Comparison of ENCODE assay signal across 12 cellular contexts in the genomic region with DNA sequence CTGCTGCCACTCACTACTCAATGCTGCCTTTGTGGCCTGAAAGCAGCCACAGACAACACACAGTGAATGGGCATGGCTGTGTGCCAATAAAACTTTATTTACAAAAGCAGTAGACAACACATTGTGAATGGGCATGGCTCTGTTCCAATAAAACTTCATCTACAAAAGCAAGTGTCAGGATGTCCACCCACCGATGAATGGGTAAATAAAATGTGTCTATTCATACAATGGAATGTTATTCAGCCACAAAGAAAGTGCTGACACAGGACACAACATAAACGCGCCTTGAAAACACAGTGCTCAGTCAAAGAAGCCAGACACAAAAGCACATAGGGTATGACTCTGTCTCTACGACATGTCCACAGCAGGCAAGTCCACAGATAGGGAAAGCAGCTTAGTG. TPM values are rescaled to one million over a fixed set of nuclear protein-coding genes. Genes with fewer than 3 reads are reported as not detected.
DNase-seq lines count a peak whose midpoint lies in the region; ATAC-seq and TF ChIP-seq lines count a peak whose summit lies in the region.
"Had no signal": no experiment of that assay in that cellular context is flagged by ENCODE, and none has a peak within 500 bp of the region (broad histone marks: within the 10 kb centered on the region; RNA-seq: fewer than 3 reads in every experiment).

No MANE protein-coding gene starts in this region.

- CTCF ChIA-PET in Calu3 (lab: Charles Lee), result no interaction called here

- H3K9me3 Mint-ChIP-seq in Calu3 (ENCODE audit: low read depth, unreplicated experiment), result no peaks in the 10 kb centered on the region

- peak overlapping the region; percentile 76 for H3K27ac ChIP-seq in RWPE2 (ENCODE audit: poor library complexity, severe bottlenecking)
- H3K27ac ChIP-seq in foreskin keratinocyte, result peak overlapping the region; percentile 87
- H3K27ac ChIP-seq: adrenal gland, HL-60, thoracic aorta had no signal

- ATAC-seq in RWPE2 (ENCODE audit: low read depth) (peak; percentile 75), foreskin keratinocyte (peak; percentile 76)

- H3K4me1 ChIP-seq in RWPE2 (ENCODE audit: insufficient read depth, poor library complexity, severe bottlenecking) (peaks cover 21% of the 10 kb centered on the region), foreskin keratinocyte (peaks cover 13% of the 10 kb centered on the region)
- H3K4me1 ChIP-seq: adrenal gland had no signal

- TF ChIP-seq CTCF in RWPE2 (IDR thresholded peaks at IDR 0.05; ENCODE audit: poor library complexity, severe bottlenecking) (no peak), foreskin keratinocyte (conservative IDR thresholded peaks at IDR 0.05) (no peak), Calu3 (IDR thresholded peaks at IDR 0.05; ENCODE audit: unreplicated experiment) (no peak)

- H3K36me3 Mint-ChIP-seq in Calu3 (ENCODE audit: insufficient read depth, unreplicated experiment), result peaks cover 4% of the 10 kb centered on the region

- H3K27me3 Mint-ChIP-seq in Calu3 (ENCODE audit: unreplicated experiment), result no peaks in the 10 kb centered on the region

- H3K4me1 Mint-ChIP-seq in Calu3 (ENCODE audit: low read depth, unreplicated experiment), result no peaks in the 10 kb centered on the region

- H3K36me3 ChIP-seq in RWPE2 (ENCODE audit: low read depth), result no peaks in the 10 kb centered on the region
- H3K36me3 ChIP-seq: thoracic aorta had no signal

- no TSS peak for BruUV-seq in Calu3 (replicated peaks; lab: Mats Ljungman, UMichigan)

- no peaks in the 10 kb centered on the region for H3K9me3 ChIP-seq in RWPE2 (ENCODE audit: severe bottlenecking)
- H3K9me3 ChIP-seq: adrenal gland, thoracic aorta had no signal

- intact Hi-C loops in Calu3 (cut with micrococcal nuclease; ENCODE audit: unreplicated experiment), result no loop called here

- H3K27ac Mint-ChIP-seq in Calu3 (ENCODE audit: unreplicated experiment), result no peak overlapping the region

- no peak overlapping the region for H3K4me3 ChIP-seq in RWPE2 (ENCODE audit: severe bottlenecking)
- H3K4me3 ChIP-seq: adrenal gland, thoracic aorta had no signal

- no peak overlapping the region for H3K4me3 Mint-ChIP-seq in Calu3 (ENCODE audit: low read depth, unreplicated experiment)

- DNase-seq in A172 (ENCODE audit: low spot score) (peak; percentile 27), NCI-H1105 (lab: John Stamatoyannopoulos, UW) (peak; percentile 16), RWPE2 (ENCODE audit: low spot score) (no peak), foreskin keratinocyte (peak; percentile 91 to 94), NCI-H1694 (lab: John Stamatoyannopoulos, UW) (no peak), Calu3 (no peak), RPMI8226 (no peak), CD1c-positive myeloid dendritic cell (ENCODE audit: extremely low spot score) (no peak)
- DNase-seq: adrenal gland had no signal

- H3K27me3 ChIP-seq in RWPE2 (ENCODE audit: insufficient read depth, poor library complexity, severe bottlenecking), result no peaks in the 10 kb centered on the region
- H3K27me3 ChIP-seq in foreskin keratinocyte, result no peaks in the 10 kb centered on the region
- H3K27me3 ChIP-seq: adrenal gland had no signal

RNA-seq across cellular contexts. Expression of gene ZSCAN5A, which starts 20.1 kb away (rescaled TPM):
- 4.2 and 6.6 TPM in 2 replicates for total RNA-seq in A172 (2014; rRNA removed; shearing (Covaris generic))
- total RNA-seq in foreskin keratinocyte, result 5.7 and 6.7 TPM in 2 replicates
- polyA plus RNA-seq in foreskin keratinocyte, result 4.1 TPM in 2 replicates
- 13.5 and 14.9 TPM in 2 replicates for total RNA-seq in Calu3 (2022)

RNA-seq across cellular contexts. Expression of gene EDDM13, which starts 22.0 kb away (rescaled TPM):
- not detected in 2 replicates for total RNA-seq in A172 (2014; rRNA removed; shearing (Covaris generic))
- total RNA-seq in foreskin keratinocyte (0.88 and 2.5 TPM in 2 replicates), Calu3 (2022) (not detected in 2 replicates)
- 1.6 and 4.7 TPM in 2 replicates for polyA plus RNA-seq in foreskin keratinocyte
- total RNA-seq: G401, thoracic aorta had no signal

Comparison
In these comparisons a context has a peak if more than half of its experiments do, and no peak if none do; other contexts are left out.
1. DNase-seq: peak in A172 (single experiment), NCI-H1105 (single experiment) and foreskin keratinocyte (2 of 2); none in RWPE2 (single experiment), NCI-H1694 (single experiment), Calu3 (single experiment), RPMI8226 (single experiment) and CD1c-positive myeloid dendritic cell (single experiment).